ENCODE assay signal across 8 cellular contexts in the genomic region with DNA sequence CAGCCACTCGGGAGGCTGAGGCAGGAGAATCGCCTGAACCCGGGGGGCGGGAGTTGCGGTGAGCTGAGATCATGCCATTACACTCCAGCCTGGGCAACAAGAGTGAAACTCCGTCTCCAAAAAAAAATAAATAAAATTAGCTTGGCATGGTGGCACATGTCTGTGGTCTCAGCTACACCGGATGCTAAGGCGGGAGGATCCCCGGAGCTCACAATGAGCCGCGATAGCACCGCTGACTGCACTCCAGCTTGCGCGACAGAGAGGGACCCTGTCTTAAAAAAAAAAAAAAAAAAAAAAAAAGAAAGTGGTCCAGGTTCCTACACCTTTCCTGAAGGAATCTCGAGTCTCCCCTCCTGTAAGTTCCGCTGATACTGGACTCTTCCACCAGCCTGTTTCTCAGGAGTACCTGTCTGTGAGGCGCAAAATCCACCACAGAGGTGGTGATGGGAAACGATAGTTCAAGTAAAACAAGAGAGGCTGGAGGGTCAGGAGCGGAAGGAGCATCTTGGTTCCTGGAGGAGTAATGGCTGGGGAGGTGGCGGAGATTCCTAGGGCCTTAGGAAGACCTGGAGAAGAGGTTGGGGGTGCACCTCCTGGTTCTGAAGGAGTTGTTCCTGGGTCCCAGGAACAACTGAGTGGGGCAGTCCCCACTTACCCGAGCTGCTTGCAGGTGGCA. TPM values are rescaled to one million over a fixed set of nuclear protein-coding genes. Genes with fewer than 3 reads are reported as not detected.
DNase-seq lines count a peak whose midpoint lies in the region; ATAC-seq and TF ChIP-seq lines count a peak whose summit lies in the region.

No MANE protein-coding gene starts in this region.

- no peaks in the 10 kb centered on the region for H3K36me3 ChIP-seq in cardiac muscle cell
- no peaks in the 10 kb centered on the region for H3K36me3 ChIP-seq in right lobe of liver
- peaks cover 0 to 28% (median 2%) of the 10 kb centered on the region in 4 donors for H3K36me3 ChIP-seq in upper lobe of left lung

- H3K9me3 ChIP-seq in cardiac muscle cell (ENCODE audit: low read depth), result no peaks in the 10 kb centered on the region
- H3K9me3 ChIP-seq in right lobe of liver, result no peaks in the 10 kb centered on the region
- H3K9me3 ChIP-seq in upper lobe of left lung, result no peaks in the 10 kb centered on the region

- peaks cover 25% of the 10 kb centered on the region for H3K27me3 ChIP-seq in cardiac muscle cell
- H3K27me3 ChIP-seq in right lobe of liver, result no peaks in the 10 kb centered on the region
- H3K27me3 ChIP-seq in upper lobe of left lung, result peaks cover 0 to 11% (median 0%) of the 10 kb centered on the region in 4 donors

- H3K4me3 ChIP-seq in cardiac muscle cell, result peak overlapping the region; percentile 23
- peak overlapping the region; percentile 7 for H3K4me3 ChIP-seq in astrocyte of the cerebellum (ENCODE audit: low read depth, low read length)
- peak overlapping the region; percentile 18 to 35 (median 26) for H3K4me3 ChIP-seq in right lobe of liver
- H3K4me3 ChIP-seq in upper lobe of left lung, result peak overlapping the region; percentile 48 to 73 (median 58)

- in situ Hi-C loops in astrocyte of the cerebellum (cut with HindIII; ENCODE audit: low sequenced_read_pairs), result no loop called here

- H3K4me1 ChIP-seq in cardiac muscle cell (ENCODE audit: low read depth) (no peaks in the 10 kb centered on the region), right lobe of liver (peaks cover 0 to 17% (median 3%) of the 10 kb centered on the region in 4 donors), upper lobe of left lung (peaks cover 16 to 33% (median 26%) of the 10 kb centered on the region in 4 donors)

- no peak for TF ChIP-seq EP300 in upper lobe of left lung (IDR thresholded peaks at IDR 0.05)

- intact Hi-C loops in Right ventricle myocardium superior (cut with DNase I), result no loop called here
- intact Hi-C loops in right lobe of liver (cut with DNase I), result no loop called here

- DNase-seq in cardiac muscle cell (ENCODE audit: low read depth in 1 of 2, low spot score in 1 of 2), result no peak
- DNase-seq in Right ventricle myocardium superior, result no peak
- DNase-seq in astrocyte of the cerebellum (ENCODE audit: low read depth), result no peak
- no peak for DNase-seq in right lobe of liver
- DNase-seq in upper lobe of left lung, result no peak
- no peak for DNase-seq in GF-D8 (lab: John Stamatoyannopoulos, UW)
- DNase-seq in activated CD4-positive, alpha-beta T cell treated with anti-CD3 and anti-CD28 coated beads, Interleukin-2, amount 50 U/mL, for 48 hours, result no peak

- TF ChIP-seq CTCF in cardiac muscle cell (IDR thresholded peaks at IDR 0.05; ENCODE audit: low read depth, low read length) (no peak), astrocyte of the cerebellum (IDR thresholded peaks at IDR 0.05; ENCODE audit: low read depth, low read length, missing control alignments) (no peak), right lobe of liver (IDR thresholded peaks at IDR 0.05) (no peak), upper lobe of left lung (IDR thresholded peaks at IDR 0.05) (no peak)

- 75% methylated on average over 19 of the region's 21 CpGs for WGBS in right lobe of liver (ENCODE audit: insufficient coverage, low coverage, low lambda C conversion rate, missing lambda C conversion rate)
- WGBS in upper lobe of left lung, 2 donors, result 17 to 20% methylated on average over 21 of the region's 21 CpGs

- H3K27ac ChIP-seq in cardiac muscle cell (no peak overlapping the region), right lobe of liver (peak overlapping the region; percentile 4 to 24 (median 19)), upper lobe of left lung (peak overlapping the region; percentile 68 to 89 (median 84))

- no peak for ATAC-seq in Right ventricle myocardium superior (ENCODE audit: poor library complexity)
- ATAC-seq in right lobe of liver, result no peak
- ATAC-seq in upper lobe of left lung (ENCODE audit: low FRiP score in 2 of 2), result no peak
- ATAC-seq in HG02885 (IDR thresholded peaks at IDR 0.05; ENCODE audit: poor library complexity, unreplicated experiment), result no peak

- TF ChIP-seq POLR2A in right lobe of liver (IDR thresholded peaks at IDR 0.05) (no peak), upper lobe of left lung (IDR thresholded peaks at IDR 0.05) (no peak)

RNA-seq across cellular contexts. Expression of gene FUT1, which starts 0.5 kb away (rescaled TPM):
- total RNA-seq in cardiac muscle cell (0.14 and 0.21 TPM in 2 replicates), Right ventricle myocardium superior (1.8 TPM), right lobe of liver (1 to 10 TPM in 3 of 6 experiments, under 1 TPM in 3; 0.22 to 1.9 (median 0.93) TPM), upper lobe of left lung (10 to 100 TPM in 3 of 6 donors, 1 to 10 TPM in 3; 7.2 to 17.4 (median 10.1) TPM)
- polyA plus RNA-seq in cardiac muscle cell, result not detected in 2 replicates

RNA-seq across cellular contexts. Expression of gene FGF21, which starts 3.4 kb away (rescaled TPM):
- total RNA-seq in cardiac muscle cell (not detected in 2 replicates), Right ventricle myocardium superior (not detected), right lobe of liver (10 to 100 TPM in 4 of 6 experiments, 1 to 10 TPM in 1, not detected in 1; 5.1 to 55.3 (median 32.7) TPM), upper lobe of left lung (not detected)
- polyA plus RNA-seq in cardiac muscle cell, result not detected in 2 replicates

RNA-seq across cellular contexts. Expression of gene IZUMO1, which starts 5.3 kb away (rescaled TPM):
- total RNA-seq in cardiac muscle cell, result not detected in 2 replicates
- polyA plus RNA-seq in cardiac muscle cell, result 0.94 TPM in 1 of 2 replicates, not detected in the other
- total RNA-seq in Right ventricle myocardium superior, result 0.73 TPM
- total RNA-seq in right lobe of liver, result under 1 TPM in 5 of 6 experiments, not detected in 1; 0.10 to 0.35 (median 0.13) TPM
- total RNA-seq in upper lobe of left lung, result 1 to 10 TPM in 5 of 6 donors, not detected in 1; 1.4 to 4.2 (median 2.5) TPM

RNA-seq across cellular contexts. Expression of gene RASIP1, which starts 11.6 kb away (rescaled TPM):
- total RNA-seq in cardiac muscle cell (3.2 and 5.5 TPM in 2 replicates), Right ventricle myocardium superior (15.1 TPM), right lobe of liver (1 to 10 TPM; 2.7 to 6.7 (median 4.9) TPM), upper lobe of left lung (10 to 100 TPM; 14.7 to 74.4 (median 26.3) TPM)
- 1.5 and 2.9 TPM in 2 replicates for polyA plus RNA-seq in cardiac muscle cell

RNA-seq across cellular contexts. Expression of gene MAMSTR, which starts 32.4 kb away (rescaled TPM):
- total RNA-seq in cardiac muscle cell, result 3.5 and 4.7 TPM in 2 replicates
- polyA plus RNA-seq in cardiac muscle cell, result 6.1 and 6.3 TPM in 2 replicates
- total RNA-seq in Right ventricle myocardium superior, result 4.8 TPM
- total RNA-seq in right lobe of liver, result under 1 TPM in 5 of 6 experiments, not detected in 1; 0.22 to 0.37 (median 0.24) TPM
- total RNA-seq in upper lobe of left lung, result 1 to 10 TPM in 5 of 6 donors, not detected in 1; 1.1 to 3.1 (median 1.3) TPM

Comparison
In these comparisons a context has a peak if more than half of its experiments do, and no peak if none do; other contexts are left out.
1. H3K4me3 ChIP-seq: peak in every context shown above with its lines; median percentile 58 in upper lobe of left lung; 26 in right lobe of liver; 23 in cardiac muscle cell; 7 in astrocyte of the cerebellum.